Comparison of ENCODE assay signal across 8 cellular contexts in the genomic region with DNA sequence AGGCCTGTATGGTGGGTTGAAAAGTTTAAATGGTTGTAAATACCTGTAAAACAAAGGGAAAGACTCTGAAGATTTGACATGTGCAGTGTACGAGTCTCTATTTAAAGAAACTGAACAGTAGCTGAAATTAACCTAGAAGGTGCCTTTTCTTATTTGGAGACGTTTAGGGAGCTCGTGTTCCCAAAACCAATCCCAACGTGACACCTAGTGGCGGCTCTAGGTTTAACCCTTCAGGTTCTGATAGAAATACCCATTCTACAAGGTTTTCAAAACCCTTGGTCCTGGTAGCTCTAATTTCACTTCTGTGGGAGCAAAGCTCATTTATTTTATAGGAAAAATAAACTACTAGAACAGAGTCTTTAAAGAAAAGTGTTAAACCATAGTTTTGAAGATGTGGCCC.
DNase-seq lines count a peak whose midpoint lies in the region; ATAC-seq lines count a peak whose summit lies in the region.

No MANE protein-coding gene starts in this region.

- no peak overlapping the region for H3K4me3 Mint-ChIP-seq in activated CD4-positive, alpha-beta T cell treated with anti-CD3 and anti-CD28 coated beads, Interleukin-2, amount 10 ng/mL, durations not matched to agents 24 days and 14 days

- no peaks in the 10 kb centered on the region for H3K36me3 Mint-ChIP-seq in activated CD4-positive, alpha-beta T cell treated with anti-CD3 and anti-CD28 coated beads, Interleukin-2, amount 10 ng/mL, durations not matched to agents 24 days and 14 days (ENCODE audit: low read depth)

- peaks cover 45% of the 10 kb centered on the region for H3K27me3 ChIP-seq in SJSA1 (replicated peaks)

- H3K4me1 Mint-ChIP-seq in activated CD4-positive, alpha-beta T cell treated with anti-CD3 and anti-CD28 coated beads, Interleukin-2, amount 10 ng/mL, durations not matched to agents 24 days and 14 days = no peaks in the 10 kb centered on the region

- no peaks in the 10 kb centered on the region for H3K4me1 ChIP-seq in SJSA1 (replicated peaks)

- H3K9me3 Mint-ChIP-seq in activated CD4-positive, alpha-beta T cell treated with anti-CD3 and anti-CD28 coated beads, Interleukin-2, amount 10 ng/mL, durations not matched to agents 24 days and 14 days = peaks cover 5% of the 10 kb centered on the region

- peak; percentile 21 for DNase-seq in activated CD4-positive, alpha-beta T cell treated with anti-CD3 and anti-CD28 coated beads for 48 hours
- no peak for DNase-seq in activated CD4-positive, alpha-beta T cell treated with anti-CD3 and anti-CD28 coated beads, Interleukin-2, amount 10 ng/mL, durations not matched to agents 24 days and 14 days
- DNase-seq in HuH-7 (ENCODE audit: low spot score) = peak; percentile 3
- peak; percentile 37 to 72 for DNase-seq in SJSA1 (ENCODE audit: low read depth in 1 of 2, low spot score in 2 of 2)
- DNase-seq in inferior parietal cortex (ENCODE audit: extremely low spot score) = peak; percentile 72
- DNase-seq in NK-92 (lab: John Stamatoyannopoulos, UW; ENCODE audit: unreplicated experiment) = no peak

- intact Hi-C loops in activated CD4-positive, alpha-beta T cell treated with anti-CD3 and anti-CD28 coated beads, Interleukin-2, amount 10 ng/mL, durations not matched to agents 24 days and 14 days (cut with micrococcal nuclease) = no loop called here

- ATAC-seq in GM19455 (IDR thresholded peaks at IDR 0.05; ENCODE audit: unreplicated experiment) = no peak
- no peak for ATAC-seq in GM19452 (IDR thresholded peaks at IDR 0.05; ENCODE audit: unreplicated experiment)

- H3K4me3 ChIP-seq in SJSA1 = no peak overlapping the region

- H3K27ac ChIP-seq in SJSA1 = no peak overlapping the region

- H3K36me3 ChIP-seq in SJSA1 = no peaks in the 10 kb centered on the region

- no peaks in the 10 kb centered on the region for H3K27me3 Mint-ChIP-seq in activated CD4-positive, alpha-beta T cell treated with anti-CD3 and anti-CD28 coated beads, Interleukin-2, amount 10 ng/mL, durations not matched to agents 24 days and 14 days

- no peak overlapping the region for H3K27ac Mint-ChIP-seq in activated CD4-positive, alpha-beta T cell treated with anti-CD3 and anti-CD28 coated beads, Interleukin-2, amount 10 ng/mL, durations not matched to agents 24 days and 14 days

- H3K9me3 ChIP-seq in SJSA1 (replicated peaks) = no peaks in the 10 kb centered on the region

Comparison
In these comparisons a context has a peak if more than half of its experiments do, and no peak if none do; other contexts are left out.
1. DNase-seq: peak in activated CD4-positive, alpha-beta T cell treated with anti-CD3 and anti-CD28 coated beads for 48 hours (single experiment), HuH-7 (single experiment), SJSA1 (2 of 2) and inferior parietal cortex (single experiment); none in activated CD4-positive, alpha-beta T cell treated with anti-CD3 and anti-CD28 coated beads, Interleukin-2, amount 10 ng/mL, durations not matched to agents 24 days and 14 days (single experiment) and NK-92 (single experiment).